Comparison of ENCODE assay signal across 32 cellular contexts in genomic region chr2:63008838-63009237, GRCh38. TPM values are rescaled to one million over a fixed set of nuclear protein-coding genes. Genes with fewer than 3 reads are reported as not detected.
"Had no signal": no experiment of that assay in that cellular context is flagged by ENCODE, and none has a peak within 500 bp of the region (broad histone marks: within the 10 kb centered on the region; RNA-seq: fewer than 3 reads in every experiment).

No MANE protein-coding gene starts in this region.

- H3K27ac ChIP-seq: adrenal gland, body of pancreas, colonic mucosa had no signal

- H3K27ac Mint-ChIP-seq: activated CD4-positive, alpha-beta memory T cell treated with anti-CD3 and anti-CD28 coated beads for 36 hours; activated CD4-positive, alpha-beta T cell treated with anti-CD3 and anti-CD28 coated beads for 36 hours; activated CD4-positive, alpha-beta T cell treated with anti-CD3 and anti-CD28 coated beads, Interleukin-2, amount 10 ng/mL, durations not matched to agents 24 days and 14 days; activated CD8-positive, alpha-beta memory T cell treated with anti-CD3 and anti-CD28 coated beads, Interleukin-2, amount 10 ng/mL, durations not matched to agents 7 days and 5 days; activated CD8-positive, alpha-beta T cell treated with anti-CD3 and anti-CD28 coated beads, Interleukin-2, amount 10 ng/mL, durations not matched to agents 7 days and 5 days; activated naive CD4-positive, alpha-beta T cell treated with anti-CD3 and anti-CD28 coated beads for 36 hours; activated naive CD4-positive, alpha-beta T cell treated with anti-CD3 and anti-CD28 coated beads, Interleukin-2, amount 50 U/mL, for 24 hours; activated naive CD8-positive, alpha-beta T cell treated with anti-CD3 and anti-CD28 coated beads for 36 hours; activated naive CD8-positive, alpha-beta T cell treated with anti-CD3 and anti-CD28 coated beads, Interleukin-2, amount 50 U/mL, for 24 hours; activated T-helper 1 cell treated with anti-CD3 and anti-CD28 coated beads, Interleukin-12 subunit alpha, Interleukin-12 subunit beta, Interleukin-2, Interleukin-4 antibody, amounts not matched to agents 30 ng/mL and 10 ng/mL and 1 ng/mL, durations not matched to agents 14 hours and 24 hours and 36 hours; activated T-helper 2 cell treated with anti-CD3 and anti-CD28 coated beads, Interferon-gamma antibody, Interleukin-2, Interleukin-4, amounts not matched to agents 10 μg/mL and 5 μg/mL and 100 μg/mL, durations not matched to agents 14 hours and 24 hours and 36 hours; endodermal cell had no signal

- H3K9me3 ChIP-seq: adrenal gland, body of pancreas, colonic mucosa had no signal

- H3K4me1 Mint-ChIP-seq: activated CD4-positive, alpha-beta T cell treated with anti-CD3 and anti-CD28 coated beads for 36 hours; activated CD4-positive, alpha-beta T cell treated with anti-CD3 and anti-CD28 coated beads, Interleukin-2, amount 10 ng/mL, durations not matched to agents 24 days and 14 days; activated CD8-positive, alpha-beta memory T cell treated with anti-CD3 and anti-CD28 coated beads, Interleukin-2, amount 10 ng/mL, durations not matched to agents 7 days and 5 days; activated naive CD4-positive, alpha-beta T cell treated with anti-CD3 and anti-CD28 coated beads, Interleukin-2, amount 50 U/mL, for 24 hours; activated naive CD8-positive, alpha-beta T cell treated with anti-CD3 and anti-CD28 coated beads for 36 hours; activated naive CD8-positive, alpha-beta T cell treated with anti-CD3 and anti-CD28 coated beads, Interleukin-2, amount 50 U/mL, for 24 hours had no signal

- H3K9me3 Mint-ChIP-seq: activated CD4-positive, alpha-beta memory T cell treated with anti-CD3 and anti-CD28 coated beads for 36 hours; activated CD4-positive, alpha-beta T cell treated with anti-CD3 and anti-CD28 coated beads, Interleukin-2, amount 10 ng/mL, durations not matched to agents 24 days and 14 days; activated naive CD4-positive, alpha-beta T cell treated with anti-CD3 and anti-CD28 coated beads for 36 hours; activated naive CD4-positive, alpha-beta T cell treated with anti-CD3 and anti-CD28 coated beads, Interleukin-2, amount 50 U/mL, for 24 hours; activated naive CD8-positive, alpha-beta T cell treated with anti-CD3 and anti-CD28 coated beads for 36 hours; activated naive CD8-positive, alpha-beta T cell treated with anti-CD3 and anti-CD28 coated beads, Interleukin-2, amount 50 U/mL, for 24 hours; activated T-helper 1 cell treated with anti-CD3 and anti-CD28 coated beads, Interleukin-12 subunit alpha, Interleukin-12 subunit beta, Interleukin-2, Interleukin-4 antibody, amounts not matched to agents 30 ng/mL and 10 ng/mL and 1 ng/mL, durations not matched to agents 14 hours and 24 hours and 36 hours; activated T-helper 2 cell treated with anti-CD3 and anti-CD28 coated beads, Interferon-gamma antibody, Interleukin-2, Interleukin-4, amounts not matched to agents 10 μg/mL and 5 μg/mL and 100 μg/mL, durations not matched to agents 14 hours and 24 hours and 36 hours; endodermal cell had no signal

- H3K36me3 ChIP-seq: adrenal gland, colonic mucosa had no signal

- ATAC-seq: activated CD4-positive, alpha-beta T cell treated with anti-CD3 and anti-CD28 coated beads for 36 hours; activated CD8-positive, alpha-beta memory T cell treated with anti-CD3 and anti-CD28 coated beads, Interleukin-2, amount 10 ng/mL, durations not matched to agents 7 days and 5 days; activated CD8-positive, alpha-beta T cell treated with anti-CD3 and anti-CD28 coated beads, Interleukin-2, amount 10 ng/mL, durations not matched to agents 7 days and 5 days; activated naive CD8-positive, alpha-beta T cell treated with anti-CD3 and anti-CD28 coated beads, Interleukin-2, amount 50 U/mL, for 24 hours; body of pancreas; esophagus mucosa had no signal

- H3K4me1 ChIP-seq: adrenal gland, body of pancreas, colonic mucosa had no signal

- DNase-seq: activated CD4-positive, alpha-beta memory T cell treated with anti-CD3 and anti-CD28 coated beads for 36 hours; activated CD4-positive, alpha-beta T cell treated with anti-CD3 and anti-CD28 coated beads for 36 hours; activated CD4-positive, alpha-beta T cell treated with anti-CD3 and anti-CD28 coated beads, Interleukin-2, amount 10 ng/mL, durations not matched to agents 24 days and 14 days; activated CD4-positive, CD25-positive, alpha-beta regulatory T cell; activated CD4-positive, CD25-positive, alpha-beta regulatory T cell treated with anti-CD3 and anti-CD28 coated beads, Interleukin-2, amount 50 U/mL, for 72 hours; activated CD8-positive, alpha-beta memory T cell treated with anti-CD3 and anti-CD28 coated beads, Interleukin-2, amount 10 ng/mL, durations not matched to agents 7 days and 5 days; activated CD8-positive, alpha-beta memory T cell treated with anti-CD3 and anti-CD28 coated beads, Interleukin-2, amount 50 U/mL, for 4 hours; activated CD8-positive, alpha-beta T cell treated with anti-CD3 and anti-CD28 coated beads, Interleukin-2, amount 10 ng/mL, durations not matched to agents 7 days and 5 days; activated effector memory CD4-positive, alpha-beta T cell treated with anti-CD3 and anti-CD28 coated beads, Interleukin-2, amount 50 U/mL, for 16 hours; activated naive CD4-positive, alpha-beta T cell treated with anti-CD3 and anti-CD28 coated beads for 36 hours; activated naive CD8-positive, alpha-beta T cell treated with anti-CD3 and anti-CD28 coated beads for 36 hours; activated naive CD8-positive, alpha-beta T cell treated with anti-CD3 and anti-CD28 coated beads, Interleukin-2, amount 50 U/mL, for 24 hours; activated T-cell treated with anti-CD3 and anti-CD28 coated beads, Interleukin-2, amount 50 U/mL, for 1 hour; activated T-cell treated with anti-CD3 and anti-CD28 coated beads, Interleukin-2, amount 50 U/mL, for 48 hours; adrenal gland; amygdala; aorta; body of pancreas; central memory CD4-positive, alpha-beta T cell; cerebellar nuclear complex; colonic mucosa; effector memory CD4-positive, alpha-beta T cell; endodermal cell; foreskin fibroblast; glutamatergic neuron; T-helper 2 cell had no signal

- H3K4me3 Mint-ChIP-seq: activated CD4-positive, alpha-beta memory T cell treated with anti-CD3 and anti-CD28 coated beads for 36 hours; activated CD4-positive, alpha-beta T cell treated with anti-CD3 and anti-CD28 coated beads for 36 hours; activated CD4-positive, alpha-beta T cell treated with anti-CD3 and anti-CD28 coated beads, Interleukin-2, amount 10 ng/mL, durations not matched to agents 24 days and 14 days; activated CD8-positive, alpha-beta memory T cell treated with anti-CD3 and anti-CD28 coated beads, Interleukin-2, amount 10 ng/mL, durations not matched to agents 7 days and 5 days; activated CD8-positive, alpha-beta T cell treated with anti-CD3 and anti-CD28 coated beads, Interleukin-2, amount 10 ng/mL, durations not matched to agents 7 days and 5 days; activated naive CD4-positive, alpha-beta T cell treated with anti-CD3 and anti-CD28 coated beads for 36 hours; activated naive CD4-positive, alpha-beta T cell treated with anti-CD3 and anti-CD28 coated beads, Interleukin-2, amount 50 U/mL, for 24 hours; activated naive CD8-positive, alpha-beta T cell treated with anti-CD3 and anti-CD28 coated beads for 36 hours; activated naive CD8-positive, alpha-beta T cell treated with anti-CD3 and anti-CD28 coated beads, Interleukin-2, amount 50 U/mL, for 24 hours; activated T-helper 1 cell treated with anti-CD3 and anti-CD28 coated beads, Interleukin-12 subunit alpha, Interleukin-12 subunit beta, Interleukin-2, Interleukin-4 antibody, amounts not matched to agents 30 ng/mL and 10 ng/mL and 1 ng/mL, durations not matched to agents 14 hours and 24 hours and 36 hours; endodermal cell had no signal

- H3K27me3 ChIP-seq: adrenal gland, body of pancreas, colonic mucosa had no signal

- H3K27me3 Mint-ChIP-seq: activated CD4-positive, alpha-beta memory T cell treated with anti-CD3 and anti-CD28 coated beads for 36 hours; activated CD4-positive, alpha-beta T cell treated with anti-CD3 and anti-CD28 coated beads for 36 hours; activated CD4-positive, alpha-beta T cell treated with anti-CD3 and anti-CD28 coated beads, Interleukin-2, amount 10 ng/mL, durations not matched to agents 24 days and 14 days; activated CD8-positive, alpha-beta memory T cell treated with anti-CD3 and anti-CD28 coated beads, Interleukin-2, amount 10 ng/mL, durations not matched to agents 7 days and 5 days; activated naive CD4-positive, alpha-beta T cell treated with anti-CD3 and anti-CD28 coated beads, Interleukin-2, amount 50 U/mL, for 24 hours; activated naive CD8-positive, alpha-beta T cell treated with anti-CD3 and anti-CD28 coated beads for 36 hours; activated naive CD8-positive, alpha-beta T cell treated with anti-CD3 and anti-CD28 coated beads, Interleukin-2, amount 50 U/mL, for 24 hours had no signal

- H3K4me3 ChIP-seq: adrenal gland, body of pancreas, colonic mucosa had no signal

RNA-seq across cellular contexts. Expression of gene OTX1, which starts 41.8 kb away (rescaled TPM):
- total RNA-seq: activated CD4-positive, alpha-beta memory T cell treated with anti-CD3 and anti-CD28 coated beads for 36 hours; activated CD4-positive, alpha-beta T cell treated with anti-CD3 and anti-CD28 coated beads for 36 hours; activated CD4-positive, alpha-beta T cell treated with anti-CD3 and anti-CD28 coated beads, Interleukin-2, amount 10 ng/mL, durations not matched to agents 24 days and 14 days; activated CD8-positive, alpha-beta T cell treated with anti-CD3 and anti-CD28 coated beads, Interleukin-2, amount 10 ng/mL, durations not matched to agents 7 days and 5 days; activated naive CD4-positive, alpha-beta T cell treated with anti-CD3 and anti-CD28 coated beads for 36 hours; activated naive CD8-positive, alpha-beta T cell treated with anti-CD3 and anti-CD28 coated beads for 36 hours; activated T-helper 2 cell treated with anti-CD3 and anti-CD28 coated beads, Interferon-gamma antibody, Interleukin-2, Interleukin-4, amounts not matched to agents 10 μg/mL and 5 μg/mL and 100 μg/mL, durations not matched to agents 14 hours and 24 hours and 36 hours; adrenal gland; aorta; body of pancreas; colonic mucosa; epithelial cell of proximal tubule; T-helper 1 cell treated with Interleukin-12 subunit alpha and Interleukin-12 subunit beta and Interleukin-4 antibody, amounts not matched to agents 30 ng/mL and 1 ng/mL, for 36 hours had no signal
- polyA plus RNA-seq: aorta had no signal
